In the genomic region with DNA sequence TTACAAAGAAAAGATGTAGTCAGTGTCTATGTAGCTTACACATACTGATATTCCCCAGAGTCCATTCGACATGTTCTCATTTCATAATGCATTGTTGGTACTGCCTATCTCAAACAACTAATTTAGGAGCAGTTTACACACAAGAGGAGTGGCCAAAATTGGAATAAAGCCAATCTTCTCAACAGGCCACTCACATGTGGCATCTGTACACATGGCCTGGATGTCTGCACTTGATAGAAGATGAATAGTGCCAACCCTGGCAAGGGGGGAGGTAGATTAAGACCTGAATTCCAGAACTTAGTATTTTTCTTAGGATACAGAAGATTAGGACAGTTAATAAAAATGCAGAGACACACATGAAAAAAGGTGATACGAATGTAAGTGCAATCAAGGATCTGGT, we compare ENCODE assay signal across 18 cellular contexts.
"Had no signal": no experiment of that assay in that cellular context is flagged by ENCODE, and none has a peak within 500 bp of the region (broad histone marks: within the 10 kb centered on the region; RNA-seq: fewer than 3 reads in every experiment).

No MANE protein-coding gene starts in this region.

- H3K27ac ChIP-seq: cardiac muscle cell, gastrocnemius medialis, lower lobe of right lung, neutrophil, thoracic aorta, upper lobe of left lung had no signal

- ATAC-seq: gastrocnemius medialis; lower lobe of right lung; natural killer cell treated with Interleukin-12 subunit alpha and Interleukin-12 subunit beta and Interleukin-15 and Interleukin-18, amount 100 ng/mL, for 72 hours; sciatic nerve; stimulated activated effector memory CD8-positive, alpha-beta T cell treated with anti-CD3 and anti-CD28 coated beads, Interleukin-12 subunit alpha, Interleukin-12 subunit beta, amount 100 ng/mL, for 72 hours had no signal

- DNase-seq: activated B cell treated with CpG ODN at 0.5 μM for 24 hours; activated CD4-positive, alpha-beta memory T cell treated with anti-CD3 and anti-CD28 coated beads for 36 hours; activated CD4-positive, alpha-beta T cell treated with anti-CD3 and anti-CD28 coated beads for 4 hours; activated naive CD8-positive, alpha-beta T cell treated with anti-CD3 and anti-CD28 coated beads for 36 hours; amygdala; dermis blood vessel endothelial cell; gastrocnemius medialis; head of caudate nucleus; lower lobe of right lung; stimulated activated CD4-positive, alpha-beta T cell treated with anti-CD3 and anti-CD28 coated beads, Interleukin-4, amount 100 ng/mL, for 24 hours; upper lobe of left lung had no signal

- H3K4me1 ChIP-seq: gastrocnemius medialis, lower lobe of right lung, upper lobe of left lung had no signal

- H3K4me3 ChIP-seq: cardiac muscle cell, gastrocnemius medialis, lower lobe of right lung, thoracic aorta, upper lobe of left lung had no signal

- H3K27me3 ChIP-seq: cardiac muscle cell, gastrocnemius medialis, neutrophil, upper lobe of left lung had no signal

- H3K9me3 ChIP-seq: gastrocnemius medialis, lower lobe of right lung, neutrophil, thoracic aorta had no signal

- FAIRE-seq: keratinocyte had no signal

- H3K36me3 ChIP-seq: cardiac muscle cell, gastrocnemius medialis, lower lobe of right lung, neutrophil, thoracic aorta, upper lobe of left lung had no signal
